In the genomic region with DNA sequence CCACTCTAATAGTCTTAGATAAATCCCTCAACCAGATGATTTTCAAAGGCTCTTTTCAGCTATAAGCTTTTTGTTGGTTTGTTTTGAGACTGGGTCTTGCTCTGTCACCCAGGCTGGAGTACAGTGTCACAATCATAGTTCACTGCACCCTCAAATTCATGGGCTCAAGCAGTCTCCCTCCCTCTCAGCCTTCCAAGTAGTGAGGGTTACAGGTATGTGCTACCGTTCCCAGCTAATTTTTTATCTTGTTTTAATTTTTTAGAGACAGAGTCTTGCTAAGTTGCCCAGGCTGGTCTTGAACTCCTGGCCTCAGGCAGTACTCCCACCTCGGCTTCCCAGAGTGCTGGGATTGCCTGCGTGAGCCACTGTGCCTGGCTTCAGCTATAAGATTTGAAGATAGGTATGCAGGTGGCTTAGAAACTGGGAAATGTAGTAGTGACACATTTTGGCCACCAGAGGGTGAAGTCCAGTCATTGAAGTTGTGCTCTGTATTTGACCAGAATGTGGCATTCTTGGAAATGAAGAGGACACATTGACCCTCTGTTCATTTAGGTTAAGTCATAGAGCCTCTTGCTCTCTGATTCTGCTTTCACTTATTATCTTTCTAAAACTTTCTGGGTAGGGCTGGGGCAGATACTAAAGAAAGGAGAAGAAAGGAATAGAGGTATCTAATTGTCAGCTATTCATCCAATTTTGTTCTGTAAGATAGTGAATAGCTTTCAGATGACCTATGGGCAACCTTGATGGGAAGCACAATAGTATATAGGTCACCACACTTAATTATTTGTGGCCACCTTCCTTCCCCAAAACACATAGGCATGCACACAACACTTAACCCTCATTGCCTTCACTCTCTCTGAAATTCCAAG, we compare ENCODE assay signal across 8 cellular contexts. TPM values are rescaled to one million over a fixed set of nuclear protein-coding genes. Genes with fewer than 3 reads are reported as not detected.
DNase-seq lines count a peak whose midpoint lies in the region; ATAC-seq and TF ChIP-seq lines count a peak whose summit lies in the region.

No MANE protein-coding gene starts in this region.

- H3K27ac ChIP-seq in OCI-LY3 (ENCODE audit: low read length) (no peak overlapping the region), mammary epithelial cell (ENCODE audit: insufficient read depth, low read depth, low read length) (no peak overlapping the region), suprapubic skin (no peak overlapping the region)

- CTCF ChIA-PET in mammary epithelial cell (lab: Charles Lee; ENCODE audit: low non-redundant PET) = interaction anchor here (0.6 to 0.7 kb wide), 4 partner anchors 15 to 1258 kb away, joined by 3 to 9 read pairs (median 3); no protein-coding TSS in a partner anchor

- H3K4me1 ChIP-seq in OCI-LY3 (ENCODE audit: low read length) (no peaks in the 10 kb centered on the region), mammary epithelial cell (ENCODE audit: insufficient read depth, low read length) (no peaks in the 10 kb centered on the region), suprapubic skin (peaks cover 19% of the 10 kb centered on the region)

- no peak overlapping the region for H3K4me3 ChIP-seq in OCI-LY3 (ENCODE audit: low read length)
- H3K4me3 ChIP-seq in mammary epithelial cell (replicated peaks in 1 of 3; ENCODE audit: insufficient read depth in 1 of 3, low read depth in 2 of 3, low read length in 3 of 3) = no peak overlapping the region
- no peak overlapping the region for H3K4me3 ChIP-seq in suprapubic skin

- TF ChIP-seq POLR2A in suprapubic skin (IDR thresholded peaks at IDR 0.05) = no peak

- in situ Hi-C loops in mammary epithelial cell (cut with MboI; ENCODE audit: low sequenced_read_pairs in 2 of 2) = no loop called here

- DNase-seq in activated gamma-delta T cell treated with Interleukin-2 at 50 U/mL for 16 hours = peak; percentile 14
- no peak for DNase-seq in activated gamma-delta T cell (lab: John Stamatoyannopoulos, UW)
- peak; percentile 50 for DNase-seq in mammary epithelial cell
- DNase-seq in kidney glomerular epithelial cell (lab: John Stamatoyannopoulos, UW) = peak; percentile 27
- no peak for DNase-seq in suprapubic skin (ENCODE audit: low spot score in 2 of 2)

- H4K20me1 ChIP-seq in OCI-LY3 (ENCODE audit: insufficient read depth, low read length) = peaks cover 16% of the 10 kb centered on the region
- H4K20me1 ChIP-seq in mammary epithelial cell (ENCODE audit: insufficient read depth, low read length) = no peaks in the 10 kb centered on the region

- no peaks in the 10 kb centered on the region; the same call in 1 of the 2 replicates for H3K79me2 ChIP-seq in OCI-LY3 (ENCODE audit: low read length)
- peaks cover 45% of the 10 kb centered on the region for H3K79me2 ChIP-seq in mammary epithelial cell (ENCODE audit: insufficient read depth, low read length)

- intact Hi-C loops in mammary epithelial cell (cut with micrococcal nuclease) = loop anchor here (1.0 to 5.0 kb wide), 3 partner anchors 92 to 256 kb away; no protein-coding TSS in a partner anchor

- dilution Hi-C loops in mammary epithelial cell (cut with HindIII; ENCODE audit: low sequenced_read_pairs) = no loop called here

- peaks cover 8% of the 10 kb centered on the region for H3K36me3 ChIP-seq in OCI-LY3 (replicated peaks; ENCODE audit: low read depth, low read length)
- peaks cover 5% of the 10 kb centered on the region for H3K36me3 ChIP-seq in mammary epithelial cell (ENCODE audit: insufficient read depth, low read length)
- H3K36me3 ChIP-seq in suprapubic skin = peaks cover 11% of the 10 kb centered on the region

- ATAC-seq in HG02623 (IDR thresholded peaks at IDR 0.05; ENCODE audit: unreplicated experiment) = peak; percentile 41
- ATAC-seq in HG02763 (IDR thresholded peaks at IDR 0.05; ENCODE audit: unreplicated experiment) = no peak

- TF ChIP-seq CTCF in OCI-LY3 (IDR thresholded peaks at IDR 0.05; ENCODE audit: low read depth, low read length) (peak; percentile 53), mammary epithelial cell (conservative IDR thresholded peaks at IDR 0.05 in 1 of 2, IDR thresholded peaks at IDR 0.05 in 1 of 2; ENCODE audit: extremely low read depth in 1 of 2, insufficient read depth in 1 of 2, low read depth in 1 of 2, low read length in 2 of 2) (peak; percentile 79 to 83), suprapubic skin (IDR thresholded peaks at IDR 0.05) (peak; percentile 59 to 66)

- H3K9ac ChIP-seq in OCI-LY3 (ENCODE audit: low read length) (no peak overlapping the region), mammary epithelial cell (ENCODE audit: insufficient read depth, low read length) (no peak overlapping the region)

- no peaks in the 10 kb centered on the region for H3K27me3 ChIP-seq in OCI-LY3 (ENCODE audit: low read depth, low read length)
- no peaks in the 10 kb centered on the region for H3K27me3 ChIP-seq in mammary epithelial cell (ENCODE audit: insufficient read depth, low read length)
- H3K27me3 ChIP-seq in suprapubic skin = no peaks in the 10 kb centered on the region

- no peaks in the 10 kb centered on the region for H3K9me3 ChIP-seq in OCI-LY3 (ENCODE audit: insufficient read depth, low read length)
- H3K9me3 ChIP-seq in mammary epithelial cell (replicated peaks; ENCODE audit: insufficient read depth, low read length) = no peaks in the 10 kb centered on the region
- no peaks in the 10 kb centered on the region for H3K9me3 ChIP-seq in suprapubic skin

- 30% methylated on average over 3 of the region's 3 CpGs for WGBS in mammary epithelial cell (ENCODE audit: low coverage, missing lambda C conversion rate)
- 28% methylated on average over 3 of the region's 3 CpGs for WGBS in suprapubic skin

- TSS peak; percentile 100 for BruUV-seq in mammary epithelial cell (replicated peaks; lab: Mats Ljungman, UMichigan)

- H2AFZ ChIP-seq in OCI-LY3 (ENCODE audit: low read depth, low read length) = no peak overlapping the region
- no peak overlapping the region for H2AFZ ChIP-seq in mammary epithelial cell (ENCODE audit: low read depth, low read length)

- H3K4me2 ChIP-seq in OCI-LY3 (ENCODE audit: low read length) (no peak overlapping the region), mammary epithelial cell (ENCODE audit: insufficient read depth, low read depth, low read length) (no peak overlapping the region)

- no peak for TF ChIP-seq EP300 in suprapubic skin (IDR thresholded peaks at IDR 0.05)

RNA-seq across cellular contexts. Expression of a gene that starts 36.0 kb away (rescaled TPM):
- 10 to 100 TPM; 10.3 to 13.8 TPM for total RNA-seq in mammary epithelial cell
- 8.2 TPM for polyA plus RNA-seq in mammary epithelial cell
- 24.7 TPM for polyA minus RNA-seq in mammary epithelial cell
- 10 to 100 TPM in 1 of 4 donors, 1 to 10 TPM in 3; 7.9 to 17.5 (median 9.7) TPM for total RNA-seq in suprapubic skin

Comparison
In these comparisons a context has a peak if more than half of its experiments do, and no peak if none do; other contexts are left out.
1. DNase-seq: peak in activated gamma-delta T cell treated with Interleukin-2 at 50 U/mL for 16 hours (single experiment), mammary epithelial cell (single experiment) and kidney glomerular epithelial cell (single experiment); none in activated gamma-delta T cell (single experiment) and suprapubic skin (0 of 2).
2. Peak in every context shown above with its lines, with median percentiles within 50 percentile points of each other: CTCF ChIP-seq.